Comparison of ENCODE assay signal across 7 cellular contexts in genomic region chr10:97596101-97597055, GRCh38. TPM values are rescaled to one million over a fixed set of nuclear protein-coding genes. Genes with fewer than 3 reads are reported as not detected.
DNase-seq lines count a peak whose midpoint lies in the region; ATAC-seq and TF ChIP-seq lines count a peak whose summit lies in the region.
"Had no signal": no experiment of that assay in that cellular context is flagged by ENCODE, and none has a peak within 500 bp of the region (broad histone marks: within the 10 kb centered on the region; RNA-seq: fewer than 3 reads in every experiment).

No MANE protein-coding gene starts in this region.

- peaks cover 3% of the 10 kb centered on the region for H3K27me3 Mint-ChIP-seq in activated CD8-positive, alpha-beta T cell treated with anti-CD3 and anti-CD28 coated beads, Interleukin-2, amount 10 ng/mL, durations not matched to agents 7 days and 5 days (ENCODE audit: low read depth)

- H3K4me1 Mint-ChIP-seq in activated CD8-positive, alpha-beta T cell treated with anti-CD3 and anti-CD28 coated beads, Interleukin-2, amount 10 ng/mL, durations not matched to agents 7 days and 5 days (ENCODE audit: low read depth): peaks cover 2% of the 10 kb centered on the region

- no peaks in the 10 kb centered on the region for H3K36me3 ChIP-seq in subcutaneous abdominal adipose tissue (ENCODE audit: control insufficient read depth in 5 of 5, insufficient read depth in 5 of 5, low read length in 5 of 5)

- peak overlapping the region; percentile 54 for H3K27ac ChIP-seq in subcutaneous abdominal adipose tissue (ENCODE audit: low read depth, low read length)

- no peak overlapping the region for H3K4me3 Mint-ChIP-seq in activated CD8-positive, alpha-beta T cell treated with anti-CD3 and anti-CD28 coated beads, Interleukin-2, amount 10 ng/mL, durations not matched to agents 7 days and 5 days

- H3K9me3 ChIP-seq in subcutaneous abdominal adipose tissue (ENCODE audit: control insufficient read depth in 5 of 5, low read length in 5 of 5): no peaks in the 10 kb centered on the region

- peaks cover 2 to 19% (median 12%) of the 10 kb centered on the region in 5 donors for H3K4me1 ChIP-seq in subcutaneous abdominal adipose tissue (ENCODE audit: control insufficient read depth in 5 of 5, insufficient read depth in 5 of 5, low read length in 5 of 5)

- H3K9ac ChIP-seq in subcutaneous abdominal adipose tissue (ENCODE audit: low read length in 5 of 5): peak overlapping the region in 3 of 5 donors; percentile 22 to 31 (median 25)

- POLR2A ChIA-PET in activated CD8-positive, alpha-beta T cell treated with anti-CD3 and anti-CD28 coated beads, Interleukin-2, amount 10 ng/mL, durations not matched to agents 7 days and 5 days (lab: Charles Lee): no interaction called here

- no peak overlapping the region for H3K27ac Mint-ChIP-seq in activated CD8-positive, alpha-beta T cell treated with anti-CD3 and anti-CD28 coated beads, Interleukin-2, amount 10 ng/mL, durations not matched to agents 7 days and 5 days

- TF ChIP-seq CTCF in foreskin fibroblast (IDR thresholded peaks at IDR 0.05; ENCODE audit: low read depth, low read length): no peak

- ATAC-seq in activated CD8-positive, alpha-beta T cell treated with anti-CD3 and anti-CD28 coated beads, Interleukin-2, amount 10 ng/mL, durations not matched to agents 7 days and 5 days: no peak
- ATAC-seq in GM18870 (IDR thresholded peaks at IDR 0.05; ENCODE audit: unreplicated experiment): no peak

- CTCF ChIA-PET in activated CD8-positive, alpha-beta T cell treated with anti-CD3 and anti-CD28 coated beads, Interleukin-2, amount 10 ng/mL, durations not matched to agents 7 days and 5 days (lab: Charles Lee): interaction anchor here (0.7 kb wide), 1 partner anchor 24 kb away, joined by 3 read pairs; no protein-coding TSS in a partner anchor

- DNase-seq in OCI-M2 (lab: John Stamatoyannopoulos, UW; ENCODE audit: unreplicated experiment) (peak; percentile 46), foreskin fibroblast (peak; percentile 81 to 88), putamen (ENCODE audit: low spot score) (no peak)
- DNase-seq in activated CD8-positive, alpha-beta T cell treated with anti-CD3 and anti-CD28 coated beads, Interleukin-2, amount 10 ng/mL, durations not matched to agents 7 days and 5 days: no peak

- H3K9me3 Mint-ChIP-seq in activated CD8-positive, alpha-beta T cell treated with anti-CD3 and anti-CD28 coated beads, Interleukin-2, amount 10 ng/mL, durations not matched to agents 7 days and 5 days (ENCODE audit: insufficient read depth): no peaks in the 10 kb centered on the region

- H3K36me3 Mint-ChIP-seq in activated CD8-positive, alpha-beta T cell treated with anti-CD3 and anti-CD28 coated beads, Interleukin-2, amount 10 ng/mL, durations not matched to agents 7 days and 5 days (ENCODE audit: low read depth): no peaks in the 10 kb centered on the region

- H3K4me3 ChIP-seq in foreskin fibroblast (ENCODE audit: low read depth in 1 of 2, low read length in 2 of 2) (no peak overlapping the region), subcutaneous abdominal adipose tissue (ENCODE audit: low read depth in 1 of 5, low read length in 5 of 5) (no peak overlapping the region)

- H3K27me3 ChIP-seq in subcutaneous abdominal adipose tissue (ENCODE audit: control insufficient read depth in 5 of 5, insufficient read depth in 4 of 5, low read length in 5 of 5): no peaks in the 10 kb centered on the region

RNA-seq across cellular contexts. Expression of gene C10orf62, which starts 6.9 kb away (rescaled TPM):
- not detected for total RNA-seq in activated CD8-positive, alpha-beta T cell treated with anti-CD3 and anti-CD28 coated beads, Interleukin-2, amount 10 ng/mL, durations not matched to agents 7 days and 5 days
- total RNA-seq: SK-MEL-5 had no signal

RNA-seq across cellular contexts. Expression of gene HOGA1, which starts 12.2 kb away (rescaled TPM):
- not detected for total RNA-seq in activated CD8-positive, alpha-beta T cell treated with anti-CD3 and anti-CD28 coated beads, Interleukin-2, amount 10 ng/mL, durations not matched to agents 7 days and 5 days

RNA-seq across cellular contexts. Expression of gene ANKRD2, which starts 23.8 kb away (rescaled TPM):
- under 1 TPM in 1 of 2 experiments, not detected in 1; 0.26 TPM for total RNA-seq in activated CD8-positive, alpha-beta T cell treated with anti-CD3 and anti-CD28 coated beads, Interleukin-2, amount 10 ng/mL, durations not matched to agents 7 days and 5 days
- total RNA-seq: SK-MEL-5 had no signal

RNA-seq across cellular contexts. Expression of gene MORN4, which starts 36.9 kb away (rescaled TPM):
- 1 to 10 TPM; 1.1 to 1.2 TPM for total RNA-seq in activated CD8-positive, alpha-beta T cell treated with anti-CD3 and anti-CD28 coated beads, Interleukin-2, amount 10 ng/mL, durations not matched to agents 7 days and 5 days

RNA-seq across cellular contexts. Expression of gene PI4K2A, which starts 44.1 kb away (rescaled TPM):
- 1 to 10 TPM; 8.9 to 9.5 TPM for total RNA-seq in activated CD8-positive, alpha-beta T cell treated with anti-CD3 and anti-CD28 coated beads, Interleukin-2, amount 10 ng/mL, durations not matched to agents 7 days and 5 days

Comparison
In these comparisons a context has a peak if more than half of its experiments do, and no peak if none do; other contexts are left out.
1. DNase-seq: peak in OCI-M2 (single experiment) and foreskin fibroblast (2 of 2); none in activated CD8-positive, alpha-beta T cell treated with anti-CD3 and anti-CD28 coated beads, Interleukin-2, amount 10 ng/mL, durations not matched to agents 7 days and 5 days (single experiment) and putamen (single experiment).